1 cellular context compared by ENCODE assay signal in genomic region chr3:48409291-48410201, GRCh38.
TF ChIP-seq lines count a peak whose summit lies in the region.

No MANE protein-coding gene starts in this region.

TF ChIP-seq in H1, 55 proteins besides CTCF, POLR2A, EP300 and RAD21:
- TF ChIP-seq BACH1 (IDR thresholded peaks at IDR 0.05; ENCODE audit: low read length) (no peak), BCL11A (IDR thresholded peaks at IDR 0.05; ENCODE audit: low read depth in 2 of 2, low read length in 2 of 2) (no peak), ATF2 (IDR thresholded peaks at IDR 0.05; ENCODE audit: low read length) (no peak)
